18 cellular contexts compared by ENCODE assay signal in genomic region chr12:65720739-65721138, GRCh38.
A peak's percentile ranks its signal among the peaks of the same experiment; 100 is the strongest.
DNase-seq lines count a peak whose midpoint lies in the region; ATAC-seq, FAIRE-seq and TF ChIP-seq lines count a peak whose summit lies in the region.
"Had no signal": no experiment of that assay in that cellular context is flagged by ENCODE, and none has a peak within 500 bp of the region (broad histone marks: within the 10 kb centered on the region; RNA-seq: fewer than 3 reads in every experiment).

No MANE protein-coding gene starts in this region.

- H3K9me1 ChIP-seq in K562 (ENCODE audit: control insufficient read depth, insufficient read depth, low read length) = no peaks in the 10 kb centered on the region

- intact Hi-C loops in K562 (cut with micrococcal nuclease) (no loop called here), tibial artery (cut with DNase I; ENCODE audit: low total_unique reads) (no loop called here)

- H3K4me3 ChIP-seq in BLaER1 (no peak overlapping the region), K562 (no peak overlapping the region), mesodermal cell (ENCODE audit: extremely low read depth, insufficient read depth, low read length, poor library complexity, severe bottlenecking) (no peak overlapping the region), tibial artery (no peak overlapping the region)
- H3K4me3 ChIP-seq: heart left ventricle, MG63, stomach, uterus had no signal

- WGBS in K562 (ENCODE audit: insufficient coverage, low coverage, missing lambda C conversion rate) = 1% methylated on average over 5 of the region's 5 CpGs
- WGBS in mesodermal cell (ENCODE audit: insufficient coverage in 2 of 2), 2 experiments = 88 to 100% methylated on average over 3 to 5 of the region's 5 CpGs

- TF ChIP-seq POLR2A in K562 (conservative IDR thresholded peaks at IDR 0.05) = no peak

- BruUV-seq in K562 (replicated peaks; lab: Mats Ljungman, UMichigan) = no TSS peak

- TF ChIP-seq CTCF in K562 (IDR thresholded peaks at IDR 0.05 in 2 of 3, conservative IDR thresholded peaks at IDR 0.05 in 1 of 3; ENCODE audit: insufficient read depth in 2 of 3, low read depth in 1 of 3, low read length in 3 of 3) = no peak
- no peak for TF ChIP-seq CTCF in tibial artery (IDR thresholded peaks at IDR 0.05)

- H3K9ac ChIP-seq in BLaER1 (no peak overlapping the region), K562 (ENCODE audit: insufficient read depth in 1 of 2, low read depth in 2 of 2, low read length in 2 of 2) (no peak overlapping the region)

- H3K27me3 ChIP-seq in BLaER1 = no peaks in the 10 kb centered on the region
- peaks cover 6 to 10% of the 10 kb centered on the region in 2 experiments; a peak in 4 of 5 replicates for H3K27me3 ChIP-seq in K562 (ENCODE audit: control insufficient read depth in 2 of 2, insufficient read depth in 2 of 2, low read length in 2 of 2)
- peaks cover 0 to 7% of the 10 kb centered on the region in 2 donors for H3K27me3 ChIP-seq in tibial artery
- H3K27me3 ChIP-seq: MG63 had no signal

- DNase-seq in K562 (ENCODE audit: extremely low read depth in 1 of 4, low spot score in 3 of 4) (no peak), kidney glomerular epithelial cell (lab: John Stamatoyannopoulos, UW) (no peak), tibial artery (no peak)
- no peak for DNase-seq in activated CD8-positive, alpha-beta memory T cell treated with anti-CD3 and anti-CD28 coated beads, Interleukin-2, amount 50 U/mL, for 4 hours
- DNase-seq: activated CD4-positive, alpha-beta memory T cell treated with anti-CD3 and anti-CD28 coated beads, Interleukin-2, amount 10 ng/mL, durations not matched to agents 7 days and 5 days; DMS 273 treated with DMSO at 0.1 percent for 48 hours; heart left ventricle; NCI-H2029; NCI-H510A treated with DMSO at 0.1 percent for 48 hours; stomach; SW 1271; uterus had no signal

- FAIRE-seq in K562 (lab: Jason Lieb, UNC) = peak; percentile 15
- FAIRE-seq: endothelial cell of umbilical vein had no signal

- ATAC-seq in K562 (no peak), GM18511 (IDR thresholded peaks at IDR 0.05; ENCODE audit: unreplicated experiment) (no peak)
- ATAC-seq: heart left ventricle had no signal

- no peaks in the 10 kb centered on the region for H3K79me2 ChIP-seq in K562 (ENCODE audit: control insufficient read depth, insufficient read depth, low read length)

- POLR2A ChIA-PET in K562 (lab: Yijun Ruan, JAX) = interaction anchor here (0.5 kb wide), 1 partner anchor 401 kb away, joined by 3 read pairs; no protein-coding TSS in a partner anchor

- H3K9me3 ChIP-seq in BLaER1 = no peaks in the 10 kb centered on the region
- no peaks in the 10 kb centered on the region for H3K9me3 ChIP-seq in K562 (replicated peaks; ENCODE audit: control insufficient read depth, insufficient read depth, low read depth, low read length)
- H3K9me3 ChIP-seq in mesodermal cell (ENCODE audit: control insufficient read depth, low read length) = no peaks in the 10 kb centered on the region
- H3K9me3 ChIP-seq in tibial artery = no peaks in the 10 kb centered on the region
- H3K9me3 ChIP-seq: heart left ventricle, MG63, stomach, uterus had no signal

- H3K36me3 ChIP-seq in BLaER1 = no peaks in the 10 kb centered on the region
- H3K36me3 ChIP-seq in K562 (ENCODE audit: control insufficient read depth, insufficient read depth, low read length) = no peaks in the 10 kb centered on the region
- H3K36me3 ChIP-seq in mesodermal cell (ENCODE audit: control insufficient read depth, insufficient read depth, low read length) = no peaks in the 10 kb centered on the region
- H3K36me3 ChIP-seq in tibial artery = no peaks in the 10 kb centered on the region
- H3K36me3 ChIP-seq: heart left ventricle, MG63, stomach, uterus had no signal

- TF ChIP-seq RAD21 in Ishikawa (IDR thresholded peaks at IDR 0.05; ENCODE audit: low read depth) (no peak; the same call in 1 of the 2 replicates), K562 (CRISPR knock-in tag; conservative IDR thresholded peaks at IDR 0.05 in 1 of 2, IDR thresholded peaks at IDR 0.05 in 1 of 2) (no peak)

- in situ Hi-C loops in K562 (cut with MboI) = no loop called here

- CTCF ChIA-PET in K562 (lab: Yijun Ruan, JAX; ENCODE audit: low intra/inter-chr PET ratio) = no interaction called here

- H3K27ac ChIP-seq in BLaER1 (no peak overlapping the region), K562 (ENCODE audit: extremely low read depth, low read depth, low read length) (no peak overlapping the region), mesodermal cell (ENCODE audit: low read depth, low read length, severe bottlenecking) (peak overlapping the region; percentile 18), tibial artery (no peak overlapping the region)
- H3K27ac ChIP-seq: heart left ventricle, stomach, uterus had no signal

- TF ChIP-seq EP300 in Ishikawa (IDR thresholded peaks at IDR 0.05; ENCODE audit: borderline replicate concordance) (no peak; the same call in 1 of the 2 replicates), K562 (IDR thresholded peaks at IDR 0.05; ENCODE audit: low read length) (no peak)

- H3K4me1 ChIP-seq in BLaER1 (peaks cover 14% of the 10 kb centered on the region), K562 (replicated peaks in 1 of 2; ENCODE audit: control insufficient read depth in 2 of 2, insufficient read depth in 2 of 2, low read length in 2 of 2) (no peaks in the 10 kb centered on the region), mesodermal cell (ENCODE audit: control insufficient read depth, insufficient read depth, low read length, poor library complexity, severe bottlenecking) (peaks cover 10% of the 10 kb centered on the region), tibial artery (no peaks in the 10 kb centered on the region)
- H3K4me1 ChIP-seq: heart left ventricle, stomach, uterus had no signal

- H3K4me2 ChIP-seq in BLaER1 (peak overlapping the region; percentile 61), K562 (ENCODE audit: insufficient read depth, low read length) (no peak overlapping the region)

- H4K20me1 ChIP-seq in BLaER1 = no peaks in the 10 kb centered on the region
- no peaks in the 10 kb centered on the region for H4K20me1 ChIP-seq in K562 (replicated peaks; ENCODE audit: control insufficient read depth, insufficient read depth, low read length)

- no peak overlapping the region for H2AFZ ChIP-seq in K562 (ENCODE audit: low read depth, low read length)

TF ChIP-seq in Ishikawa, 13 proteins besides CTCF, POLR2A, EP300 and RAD21:
- peak; percentile 78 for TF ChIP-seq MAX (IDR thresholded peaks at IDR 0.05)
- TF ChIP-seq NFIC (IDR thresholded peaks at IDR 0.05) = peak; percentile 17; the same call in 1 of the 2 replicates
- TF ChIP-seq CEBPB (IDR thresholded peaks at IDR 0.05) = no peak
- TF ChIP-seq TEAD4 (IDR thresholded peaks at IDR 0.05) = peak; percentile 43

TF ChIP-seq in K562, 482 proteins besides CTCF, POLR2A, EP300 and RAD21:
- TF ChIP-seq CREB1 (IDR thresholded peaks at IDR 0.05) (no peak), CREB1 (CRISPR knock-in tag; IDR thresholded peaks at IDR 0.05) (no peak), KLF13 (tag; IDR thresholded peaks at IDR 0.05; ENCODE audit: borderline replicate concordance, low read depth) (no peak), TGIF2 (CRISPR knock-in tag; IDR thresholded peaks at IDR 0.05) (no peak), PRDM10 (IDR thresholded peaks at IDR 0.05; ENCODE audit: partially characterized antibody) (no peak), EP400 (IDR thresholded peaks at IDR 0.05) (no peak), DNMT1 (IDR thresholded peaks at IDR 0.05) (no peak), ELF1 (tag; IDR thresholded peaks at IDR 0.05) (no peak), ZC3H4 (CRISPR knock-in tag; IDR thresholded peaks at IDR 0.05; ENCODE audit: borderline replicate concordance) (no peak), ZNF239 (CRISPR knock-in tag; IDR thresholded peaks at IDR 0.05) (no peak), RFX7 (CRISPR knock-in tag; IDR thresholded peaks at IDR 0.05) (no peak), ZNF354B (CRISPR knock-in tag; IDR thresholded peaks at IDR 0.05) (no peak), FOXK2 (conservative IDR thresholded peaks at IDR 0.05 in 1 of 2, IDR thresholded peaks at IDR 0.05 in 1 of 2; ENCODE audit: low read depth in 2 of 2) (no peak)
